In the genomic region with DNA sequence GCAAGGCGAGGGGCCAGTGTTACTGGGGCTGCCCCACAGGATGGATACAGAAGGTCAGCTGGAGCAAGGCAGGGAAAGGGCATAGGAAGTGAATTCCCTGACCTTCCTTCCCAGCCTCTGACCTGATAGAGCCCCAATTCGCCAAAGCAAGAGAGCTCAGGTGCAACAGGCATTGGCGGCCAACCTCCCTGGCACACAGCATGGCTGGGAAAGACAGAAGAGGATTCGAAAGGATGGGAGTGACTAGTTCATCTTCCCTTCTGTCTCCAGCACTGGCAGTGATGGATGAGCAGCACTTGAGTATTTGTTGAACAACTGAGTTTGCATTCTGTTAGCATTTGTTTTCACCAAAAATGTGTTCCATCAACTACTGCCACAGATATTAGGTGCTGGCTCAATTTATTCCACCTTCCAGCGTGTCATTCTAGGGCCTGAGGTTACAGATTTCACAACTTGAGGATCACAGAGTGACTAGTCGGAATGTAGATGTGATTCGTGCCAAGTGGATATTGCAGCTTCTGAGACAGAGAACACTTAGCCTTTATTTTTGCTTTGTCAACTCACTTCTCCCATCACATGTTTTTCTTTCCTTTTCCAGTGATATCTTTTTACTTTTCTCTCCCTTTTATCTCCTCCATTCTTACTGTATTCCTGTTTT, we compare ENCODE assay signal across 14 cellular contexts. TPM values are rescaled to one million over a fixed set of nuclear protein-coding genes. Genes with fewer than 3 reads are reported as not detected.
DNase-seq lines count a peak whose midpoint lies in the region; ATAC-seq and TF ChIP-seq lines count a peak whose summit lies in the region.
"Had no signal": no experiment of that assay in that cellular context is flagged by ENCODE, and none has a peak within 500 bp of the region (broad histone marks: within the 10 kb centered on the region; RNA-seq: fewer than 3 reads in every experiment).

No MANE protein-coding gene starts in this region.

- WGBS in mammary epithelial cell (ENCODE audit: low coverage, missing lambda C conversion rate): 54% methylated on average over 7 of the region's 7 CpGs
- 95% methylated on average over 7 of the region's 7 CpGs for WGBS in SK-N-SH (ENCODE audit: low lambda C conversion rate)

- H3K79me2 ChIP-seq in mammary epithelial cell (ENCODE audit: insufficient read depth, low read length) (peaks cover 87% of the 10 kb centered on the region), SK-N-SH (ENCODE audit: insufficient read depth) (peaks cover 95% of the 10 kb centered on the region)

- H3K27me3 ChIP-seq in mammary epithelial cell (ENCODE audit: insufficient read depth, low read length) (no peaks in the 10 kb centered on the region), skeletal muscle satellite cell (ENCODE audit: control insufficient read depth, insufficient read depth, low read length) (no peaks in the 10 kb centered on the region), SK-N-SH (ENCODE audit: insufficient read depth) (no peaks in the 10 kb centered on the region)
- H3K27me3 ChIP-seq: adrenal gland had no signal

- no peak overlapping the region for H3K9ac ChIP-seq in mammary epithelial cell (ENCODE audit: insufficient read depth, low read length)
- peak overlapping the region; percentile 67 for H3K9ac ChIP-seq in skeletal muscle satellite cell (ENCODE audit: low read depth, low read length)
- H3K9ac ChIP-seq in SK-N-SH: no peak overlapping the region; the same call in 1 of the 2 replicates

- in situ Hi-C loops in mammary epithelial cell (cut with MboI; ENCODE audit: low sequenced_read_pairs in 2 of 2): no loop called here

- H4K20me1 ChIP-seq in mammary epithelial cell (ENCODE audit: insufficient read depth, low read length): no peaks in the 10 kb centered on the region
- no peaks in the 10 kb centered on the region for H4K20me1 ChIP-seq in SK-N-SH (ENCODE audit: insufficient read depth)

- H3K9me3 ChIP-seq in mammary epithelial cell (replicated peaks; ENCODE audit: insufficient read depth, low read length) (no peaks in the 10 kb centered on the region), skeletal muscle satellite cell (replicated peaks; ENCODE audit: low read length) (no peaks in the 10 kb centered on the region), SK-N-SH (no peaks in the 10 kb centered on the region)
- H3K9me3 ChIP-seq: adrenal gland had no signal

- no peak overlapping the region for H3K4me3 ChIP-seq in mammary epithelial cell (replicated peaks in 1 of 3; ENCODE audit: insufficient read depth in 1 of 3, low read depth in 2 of 3, low read length in 3 of 3)
- H3K4me3 ChIP-seq in skeletal muscle satellite cell (ENCODE audit: low read length): no peak overlapping the region
- H3K4me3 ChIP-seq in SK-N-SH (ENCODE audit: low read depth in 2 of 2, low read length in 1 of 2): no peak overlapping the region
- H3K4me3 ChIP-seq: adrenal gland had no signal

- no TSS peak for BruUV-seq in mammary epithelial cell (replicated peaks; lab: Mats Ljungman, UMichigan)

- H2AFZ ChIP-seq in mammary epithelial cell (ENCODE audit: low read depth, low read length) (no peak overlapping the region), SK-N-SH (ENCODE audit: low read depth) (no peak overlapping the region)

- H3K36me3 ChIP-seq in mammary epithelial cell (ENCODE audit: insufficient read depth, low read length): peaks cover 37% of the 10 kb centered on the region
- peaks cover 68% of the 10 kb centered on the region for H3K36me3 ChIP-seq in skeletal muscle satellite cell (ENCODE audit: insufficient read depth, low read length)
- peaks cover 60 to 76% of the 10 kb centered on the region in 2 experiments for H3K36me3 ChIP-seq in SK-N-SH (replicated peaks in 1 of 2; ENCODE audit: control insufficient read depth in 1 of 2, insufficient read depth in 2 of 2, low read length in 1 of 2)

- no peak for TF ChIP-seq RAD21 in SK-N-SH (IDR thresholded peaks at IDR 0.05; ENCODE audit: low read length)

- H3K27ac ChIP-seq in mammary epithelial cell (ENCODE audit: insufficient read depth, low read depth, low read length) (peak overlapping the region; percentile 15), SK-N-SH (ENCODE audit: low read depth in 2 of 2, low read length in 1 of 2) (peak overlapping the region in 1 of 2 experiments; percentile 45; a peak in 2 of 4 replicates)

- no peaks in the 10 kb centered on the region for H3K9me2 ChIP-seq in SK-N-SH

- peak overlapping the region; percentile 32 for H3K4me2 ChIP-seq in mammary epithelial cell (ENCODE audit: insufficient read depth, low read depth, low read length)
- H3K4me2 ChIP-seq in skeletal muscle satellite cell (ENCODE audit: low read length): peak overlapping the region; percentile 56
- H3K4me2 ChIP-seq in SK-N-SH: no peak overlapping the region

- CTCF ChIA-PET in mammary epithelial cell (lab: Charles Lee; ENCODE audit: low non-redundant PET) (interaction anchor here (0.7 kb wide), 2 partner anchors 73 to 418 kb away, joined by 3 to 4 read pairs; no protein-coding TSS in a partner anchor), SK-N-SH (lab: Yijun Ruan, JAX) (interaction anchor here (1.6 kb wide), 1 partner anchor 480 kb away, joined by 10 read pairs; no protein-coding TSS in a partner anchor)

- peak; percentile 75 for ATAC-seq in left ventricle myocardium superior

- dilution Hi-C loops in mammary epithelial cell (cut with HindIII; ENCODE audit: low sequenced_read_pairs): no loop called here

- no peak for TF ChIP-seq EP300 in SK-N-SH (IDR thresholded peaks at IDR 0.05; ENCODE audit: borderline replicate concordance in 1 of 2, low read depth in 1 of 2, low read length in 1 of 2)

- POLR2A ChIA-PET in SK-N-SH (lab: Yijun Ruan, JAX): no interaction called here

- peaks cover 45% of the 10 kb centered on the region for H3K4me1 ChIP-seq in mammary epithelial cell (ENCODE audit: insufficient read depth, low read length)
- H3K4me1 ChIP-seq in skeletal muscle satellite cell (ENCODE audit: control insufficient read depth, insufficient read depth, low read length): peaks cover 80% of the 10 kb centered on the region
- peaks cover 3% of the 10 kb centered on the region in 2 experiments; a peak in 2 of 4 replicates for H3K4me1 ChIP-seq in SK-N-SH (ENCODE audit: control insufficient read depth in 1 of 2, insufficient read depth in 2 of 2, low read depth in 1 of 2, low read length in 1 of 2)

- DNase-seq in H4 (ENCODE audit: low spot score) (peak; percentile 26), mammary epithelial cell (peak; percentile 69), left ventricle myocardium superior (no peak), Ammon's horn (ENCODE audit: low spot score) (no peak), iPS-NIHi11 (ENCODE audit: low spot score) (no peak), SK-N-SH (no peak)
- DNase-seq in activated effector memory CD4-positive, alpha-beta T cell treated with Interleukin-2 at 50 U/mL for 16 hours: no peak
- DNase-seq: adrenal gland; C1 segment of cervical spinal cord; effector CD8-positive, alpha-beta T cell; NCI-H1092 treated with DMSO at 0.1 percent for 48 hours; NCI-H446 treated with DMSO at 0.1 percent for 48 hours; stimulated activated CD4-positive, alpha-beta T cell treated with anti-CD3 and anti-CD28 coated beads, Interleukin-15, amount 100 ng/mL, for 24 hours had no signal

- TF ChIP-seq CTCF in mammary epithelial cell (conservative IDR thresholded peaks at IDR 0.05 in 1 of 2, IDR thresholded peaks at IDR 0.05 in 1 of 2; ENCODE audit: extremely low read depth in 1 of 2, insufficient read depth in 1 of 2, low read depth in 1 of 2, low read length in 2 of 2) (no peak), SK-N-SH (IDR thresholded peaks at IDR 0.05) (no peak)

- intact Hi-C loops in mammary epithelial cell (cut with micrococcal nuclease): loop anchor here (2.0 to 5.0 kb wide), 2 partner anchors 60 to 231 kb away; no protein-coding TSS in a partner anchor
- intact Hi-C loops in left ventricle myocardium superior (cut with micrococcal nuclease): no loop called here

- H3F3A ChIP-seq in SK-N-SH (replicated peaks; ENCODE audit: insufficient read depth): peaks cover 31% of the 10 kb centered on the region

TF ChIP-seq in SK-N-SH, 30 proteins besides CTCF, POLR2A, EP300 and RAD21 (continues in another document):
- TF ChIP-seq, protein P1, sequence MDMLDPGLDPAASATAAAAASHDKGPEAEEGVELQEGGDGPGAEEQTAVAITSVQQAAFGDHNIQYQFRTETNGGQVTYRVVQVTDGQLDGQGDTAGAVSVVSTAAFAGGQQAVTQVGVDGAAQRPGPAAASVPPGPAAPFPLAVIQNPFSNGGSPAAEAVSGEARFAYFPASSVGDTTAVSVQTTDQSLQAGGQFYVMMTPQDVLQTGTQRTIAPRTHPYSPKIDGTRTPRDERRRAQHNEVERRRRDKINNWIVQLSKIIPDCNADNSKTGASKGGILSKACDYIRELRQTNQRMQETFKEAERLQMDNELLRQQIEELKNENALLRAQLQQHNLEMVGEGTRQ (IDR thresholded peaks at IDR 0.05; ENCODE audit: borderline replicate concordance, low read depth, low read length): no peak
- TF ChIP-seq, protein P2, sequence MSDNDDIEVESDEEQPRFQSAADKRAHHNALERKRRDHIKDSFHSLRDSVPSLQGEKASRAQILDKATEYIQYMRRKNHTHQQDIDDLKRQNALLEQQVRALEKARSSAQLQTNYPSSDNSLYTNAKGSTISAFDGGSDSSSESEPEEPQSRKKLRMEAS (IDR thresholded peaks at IDR 0.05; ENCODE audit: low read depth): no peak
- TF ChIP-seq, protein P3, sequence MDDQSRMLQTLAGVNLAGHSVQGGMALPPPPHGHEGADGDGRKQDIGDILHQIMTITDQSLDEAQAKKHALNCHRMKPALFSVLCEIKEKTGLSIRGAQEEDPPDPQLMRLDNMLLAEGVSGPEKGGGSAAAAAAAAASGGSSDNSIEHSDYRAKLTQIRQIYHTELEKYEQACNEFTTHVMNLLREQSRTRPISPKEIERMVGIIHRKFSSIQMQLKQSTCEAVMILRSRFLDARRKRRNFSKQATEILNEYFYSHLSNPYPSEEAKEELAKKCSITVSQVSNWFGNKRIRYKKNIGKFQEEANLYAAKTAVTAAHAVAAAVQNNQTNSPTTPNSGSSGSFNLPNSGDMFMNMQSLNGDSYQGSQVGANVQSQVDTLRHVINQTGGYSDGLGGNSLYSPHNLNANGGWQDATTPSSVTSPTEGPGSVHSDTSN (IDR thresholded peaks at IDR 0.05): no peak
- no peak for TF ChIP-seq TCF12 (IDR thresholded peaks at IDR 0.05)
- TF ChIP-seq RCOR1 (IDR thresholded peaks at IDR 0.05; ENCODE audit: low read length): no peak
- TF ChIP-seq FOSL2 (IDR thresholded peaks at IDR 0.05; ENCODE audit: borderline replicate concordance, low read depth): no peak

RNA-seq across cellular contexts. Expression of a gene that starts 6.2 kb away (rescaled TPM):
- 184 and 217 TPM in 2 replicates for total RNA-seq in H4 (2014; rRNA removed; shearing (Covaris generic))
- total RNA-seq in mammary epithelial cell (100 to 1,000 TPM; 102 to 111 TPM), left ventricle myocardium superior (90.7 TPM)
- polyA plus RNA-seq in mammary epithelial cell (113 TPM), SK-N-SH (2012; rRNA removed) (107 and 123 TPM in 2 replicates)
- polyA minus RNA-seq in mammary epithelial cell: 88.4 TPM
- total RNA-seq in skeletal muscle satellite cell (2012; rRNA removed): 359 and 380 TPM in 2 replicates
- polyA plus RNA-seq in SK-N-SH (2012; cell fraction: cytosol; rRNA removed): 147 and 188 TPM in 2 replicates
- 29.4 and 69.0 TPM in 2 replicates for polyA plus RNA-seq in SK-N-SH (2012; cell fraction: nucleus; rRNA removed)

Comparison
In these comparisons a context has a peak if more than half of its experiments do, and no peak if none do; other contexts are left out.
1. DNase-seq: peak in H4 (single experiment) and mammary epithelial cell (single experiment); none in left ventricle myocardium superior (single experiment), Ammon's horn (single experiment), iPS-NIHi11 (single experiment), activated effector memory CD4-positive, alpha-beta T cell treated with Interleukin-2 at 50 U/mL for 16 hours (single experiment) and SK-N-SH (single experiment).